ENCODE assay signal across 25 cellular contexts in the genomic region with DNA sequence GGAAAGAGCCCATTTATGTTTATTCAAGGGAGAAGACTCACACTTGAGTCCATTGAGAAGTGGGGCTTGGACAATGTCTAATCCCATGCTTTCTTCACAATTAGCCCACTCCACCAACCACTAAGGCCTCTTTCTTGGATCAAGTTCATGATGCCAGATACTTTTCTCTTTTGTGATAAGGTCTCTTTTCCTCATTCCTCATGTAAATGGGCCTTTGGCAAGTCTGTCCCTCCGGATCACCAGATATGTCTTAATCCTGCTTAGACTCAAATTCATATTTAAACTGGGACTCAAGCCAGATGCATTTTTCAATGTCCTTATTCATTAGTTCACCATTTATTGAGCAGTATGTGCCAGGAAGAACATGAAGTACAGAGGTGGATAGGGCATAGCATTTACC.
"Had no signal": no experiment of that assay in that cellular context is flagged by ENCODE, and none has a peak within 500 bp of the region (broad histone marks: within the 10 kb centered on the region; RNA-seq: fewer than 3 reads in every experiment).

No MANE protein-coding gene starts in this region.

- DNase-seq: activated CD4-positive, alpha-beta T cell treated with anti-CD3 and anti-CD28 coated beads for 48 hours; activated CD4-positive, alpha-beta T cell treated with anti-CD3 and anti-CD28 coated beads, Interleukin-2, amount 50 U/mL, for 4 hours; activated CD4-positive, CD25-positive, alpha-beta regulatory T cell treated with anti-CD3 and anti-CD28 coated beads, Interleukin-2, amount 50 U/mL, for 72 hours; activated CD8-positive, alpha-beta memory T cell treated with anti-CD3 and anti-CD28 coated beads, Interleukin-2, amount 50 U/mL, for 48 hours; activated CD8-positive, alpha-beta T cell treated with anti-CD3 and anti-CD28 coated beads, Interleukin-2, amount 10 ng/mL, durations not matched to agents 7 days and 5 days; activated effector memory CD4-positive, alpha-beta T cell treated with Interleukin-2 at 50 U/mL for 16 hours; activated naive CD4-positive, alpha-beta T cell; activated T-cell treated with anti-CD3 and anti-CD28 coated beads, Interleukin-2, amount 50 U/mL, for 1 hour; amniotic stem cell; body of pancreas; central memory CD4-positive, alpha-beta T cell; KG1; NCI-H1092; NCI-H2081; NCI-H345; NCI-H524; Peyer's patch; Right ventricle myocardium superior; SJCRH30 had no signal

- H3K4me1 Mint-ChIP-seq: activated naive CD4-positive, alpha-beta T cell treated with anti-CD3 and anti-CD28 coated beads, Interleukin-2, amount 50 U/mL, for 24 hours had no signal

- H3K36me3 Mint-ChIP-seq: activated naive CD4-positive, alpha-beta T cell treated with anti-CD3 and anti-CD28 coated beads, Interleukin-2, amount 50 U/mL, for 24 hours; WTC11 had no signal

- H3K4me1 ChIP-seq: ascending aorta, body of pancreas, Peyer's patch had no signal

- H3K9me3 ChIP-seq: Peyer's patch, SJCRH30 had no signal

- H3K4me3 Mint-ChIP-seq: activated CD8-positive, alpha-beta T cell treated with anti-CD3 and anti-CD28 coated beads, Interleukin-2, amount 10 ng/mL, durations not matched to agents 7 days and 5 days; activated naive CD4-positive, alpha-beta T cell treated with anti-CD3 and anti-CD28 coated beads, Interleukin-2, amount 50 U/mL, for 24 hours; activated T-helper 1 cell treated with anti-CD3 and anti-CD28 coated beads, Interleukin-12 subunit alpha, Interleukin-12 subunit beta, Interleukin-2, Interleukin-4 antibody, amounts not matched to agents 30 ng/mL and 10 ng/mL and 1 ng/mL, durations not matched to agents 14 hours and 24 hours and 36 hours; T-helper 1 cell treated with Interleukin-12 subunit alpha and Interleukin-12 subunit beta and Interleukin-4 antibody, amounts not matched to agents 30 μg/mL and 1 μg/mL, for 36 hours; WTC11 had no signal

- H3K4me3 ChIP-seq: ascending aorta, body of pancreas, Peyer's patch, SJCRH30 had no signal

- H3K9me3 Mint-ChIP-seq: T-helper 1 cell treated with Interleukin-12 subunit alpha and Interleukin-12 subunit beta and Interleukin-4 antibody, amounts not matched to agents 30 μg/mL and 1 μg/mL, for 36 hours had no signal

- H3K36me3 ChIP-seq: ascending aorta, Peyer's patch, SJCRH30 had no signal

- H3K27me3 ChIP-seq: ascending aorta, body of pancreas, Peyer's patch, SJCRH30 had no signal

- ATAC-seq: activated CD8-positive, alpha-beta T cell treated with anti-CD3 and anti-CD28 coated beads, Interleukin-2, amount 10 ng/mL, durations not matched to agents 7 days and 5 days; body of pancreas; WTC11 had no signal

- H3K27ac ChIP-seq: ascending aorta, body of pancreas, Peyer's patch, RWPE1, SJCRH30 had no signal

- H3K27me3 Mint-ChIP-seq: activated naive CD4-positive, alpha-beta T cell treated with anti-CD3 and anti-CD28 coated beads, Interleukin-2, amount 50 U/mL, for 24 hours had no signal

- H3K27ac Mint-ChIP-seq: activated CD8-positive, alpha-beta T cell treated with anti-CD3 and anti-CD28 coated beads, Interleukin-2, amount 10 ng/mL, durations not matched to agents 7 days and 5 days; activated naive CD4-positive, alpha-beta T cell treated with anti-CD3 and anti-CD28 coated beads, Interleukin-2, amount 50 U/mL, for 24 hours; activated T-helper 1 cell treated with anti-CD3 and anti-CD28 coated beads, Interleukin-12 subunit alpha, Interleukin-12 subunit beta, Interleukin-2, Interleukin-4 antibody, amounts not matched to agents 30 ng/mL and 10 ng/mL and 1 ng/mL, durations not matched to agents 14 hours and 24 hours and 36 hours; T-helper 1 cell treated with Interleukin-12 subunit alpha and Interleukin-12 subunit beta and Interleukin-4 antibody, amounts not matched to agents 30 μg/mL and 1 μg/mL, for 36 hours; WTC11 had no signal
